ENCODE assay signal across 1 cellular context in genomic region chr19:50357178-50358100, GRCh38.
TF ChIP-seq lines count a peak whose summit lies in the region.

No MANE protein-coding gene starts in this region.

TF ChIP-seq in HEK293, 187 proteins besides CTCF, POLR2A, EP300 and RAD21 (continued from another document and continues in another):
- peak; percentile 73 for TF ChIP-seq PRDM10 (tag by site-specific recombination; IDR thresholded peaks at IDR 0.05)
- no peak for TF ChIP-seq ZNF664 (tag by site-specific recombination; IDR thresholded peaks at IDR 0.05)
- no peak for TF ChIP-seq ZNF175 (tag by site-specific recombination; IDR thresholded peaks at IDR 0.05)
- no peak for TF ChIP-seq ZFP41 (tag by site-specific recombination; IDR thresholded peaks at IDR 0.05; ENCODE audit: borderline replicate concordance)
- no peak for TF ChIP-seq ZNF169 (tag by site-specific recombination; IDR thresholded peaks at IDR 0.05)
- no peak for TF ChIP-seq TSHZ1 (tag by site-specific recombination; IDR thresholded peaks at IDR 0.05; ENCODE audit: borderline replicate concordance)
- no peak for TF ChIP-seq PRDM6 (tag by site-specific recombination; IDR thresholded peaks at IDR 0.05)
- TF ChIP-seq ZEB2 (tag by site-specific recombination; IDR thresholded peaks at IDR 0.05), result no peak
- no peak for TF ChIP-seq ZNF398 (tag by site-specific recombination; IDR thresholded peaks at IDR 0.05)
- no peak for TF ChIP-seq ZNF148 (tag by site-specific recombination; IDR thresholded peaks at IDR 0.05; ENCODE audit: borderline replicate concordance)
- TF ChIP-seq ZSCAN4 (tag by site-specific recombination; IDR thresholded peaks at IDR 0.05), result no peak
- TF ChIP-seq ZNF184 (tag by site-specific recombination; IDR thresholded peaks at IDR 0.05), result no peak
- no peak for TF ChIP-seq ZNF555 (tag by site-specific recombination; conservative IDR thresholded peaks at IDR 0.05)
- no peak for TF ChIP-seq ZNF37A (tag by site-specific recombination; IDR thresholded peaks at IDR 0.05)
- TF ChIP-seq BCL11B (tag by site-specific recombination; IDR thresholded peaks at IDR 0.05; ENCODE audit: low read depth), result no peak
- TF ChIP-seq ZBTB1 (tag by site-specific recombination; IDR thresholded peaks at IDR 0.05), result no peak
- no peak for TF ChIP-seq ZNF391 (tag by site-specific recombination; IDR thresholded peaks at IDR 0.05; ENCODE audit: borderline replicate concordance, low read depth)
- no peak for TF ChIP-seq ZSCAN23 (tag by site-specific recombination; IDR thresholded peaks at IDR 0.05)
- no peak for TF ChIP-seq ZFP69B (tag by site-specific recombination; IDR thresholded peaks at IDR 0.05)
- no peak for TF ChIP-seq ZNF19 (tag by site-specific recombination; IDR thresholded peaks at IDR 0.05; ENCODE audit: low read depth)
- no peak for TF ChIP-seq IKZF3 (tag by site-specific recombination; IDR thresholded peaks at IDR 0.05)
- no peak for TF ChIP-seq PRDM4 (tag by site-specific recombination; IDR thresholded peaks at IDR 0.05)
- TF ChIP-seq TCF7L2 (IDR thresholded peaks at IDR 0.05; ENCODE audit: borderline replicate concordance, low read depth, low read length), result no peak
- TF ChIP-seq PBX3 (CRISPR knock-in tag; IDR thresholded peaks at IDR 0.05), result no peak
- TF ChIP-seq ZNF223 (tag by site-specific recombination; IDR thresholded peaks at IDR 0.05), result peak; percentile 29; the same call in 1 of the 2 replicates
- TF ChIP-seq ZFHX2 (tag by site-specific recombination; conservative IDR thresholded peaks at IDR 0.05), result peak; percentile 54
- TF ChIP-seq ZSCAN18 (tag by site-specific recombination; IDR thresholded peaks at IDR 0.05), result no peak
- TF ChIP-seq ZNF610 (tag by site-specific recombination; IDR thresholded peaks at IDR 0.05; ENCODE audit: borderline replicate concordance), result no peak
- TF ChIP-seq ZNF747 (tag by site-specific recombination; IDR thresholded peaks at IDR 0.05), result no peak
- no peak for TF ChIP-seq ZNF488 (tag by site-specific recombination; IDR thresholded peaks at IDR 0.05)
- no peak for TF ChIP-seq ZSCAN30 (tag by site-specific recombination; IDR thresholded peaks at IDR 0.05)
- no peak for TF ChIP-seq BCL11A (tag by site-specific recombination; IDR thresholded peaks at IDR 0.05; ENCODE audit: low read depth)
- TF ChIP-seq ZNF624 (tag by site-specific recombination; IDR thresholded peaks at IDR 0.05), result no peak
